Comparison of ENCODE assay signal across 23 cellular contexts in genomic region chr5:155136451-155136850, GRCh38.
DNase-seq lines count a peak whose midpoint lies in the region; ATAC-seq and TF ChIP-seq lines count a peak whose summit lies in the region.
"Had no signal": no experiment of that assay in that cellular context is flagged by ENCODE, and none has a peak within 500 bp of the region (broad histone marks: within the 10 kb centered on the region; RNA-seq: fewer than 3 reads in every experiment).

No MANE protein-coding gene starts in this region.

- H3K9ac ChIP-seq in endodermal cell (ENCODE audit: extremely low read depth, low read length, poor library complexity, severe bottlenecking) = no peak overlapping the region
- H3K9ac ChIP-seq: BLaER1 treated with 17β-estradiol and CSF1 and Interleukin-3, amounts not matched to agents 10 nM and 100 nM; GM23248 had no signal

- no peak overlapping the region for H3K4me3 Mint-ChIP-seq in endodermal cell
- H3K4me3 Mint-ChIP-seq in HFFc6 = no peak overlapping the region
- no peak overlapping the region for H3K4me3 Mint-ChIP-seq in activated naive CD8-positive, alpha-beta T cell treated with anti-CD3 and anti-CD28 coated beads, Interleukin-2, amount 50 U/mL, for 24 hours
- H3K4me3 Mint-ChIP-seq in T-helper 17 cell = no peak overlapping the region
- H3K4me3 Mint-ChIP-seq: CD14-positive monocyte; CD4-positive, alpha-beta T cell; CD8-positive, alpha-beta memory T cell; H9 had no signal

- H3K27ac Mint-ChIP-seq in endodermal cell (no peak overlapping the region), HFFc6 (no peak overlapping the region), T-helper 17 cell (no peak overlapping the region)
- H3K27ac Mint-ChIP-seq in activated naive CD8-positive, alpha-beta T cell treated with anti-CD3 and anti-CD28 coated beads, Interleukin-2, amount 50 U/mL, for 24 hours = no peak overlapping the region
- H3K27ac Mint-ChIP-seq: CD14-positive monocyte; CD4-positive, alpha-beta T cell; CD8-positive, alpha-beta memory T cell; H9 had no signal

- intact Hi-C loops in Right ventricle myocardium inferior (cut with DNase I) (loop anchor here (2.0 kb wide), 2 partner anchors 42 to 164 kb away; no protein-coding TSS in a partner anchor), cardiac septum (cut with DNase I) (loop anchor here (5.0 kb wide), 2 partner anchors 164 to 591 kb away; no protein-coding TSS in a partner anchor), left ventricle myocardium superior (cut with micrococcal nuclease) (loop anchor here (10.0 kb wide), 1 partner anchor 162 kb away; no protein-coding TSS in a partner anchor)

- H3K4me1 ChIP-seq in endodermal cell (ENCODE audit: control insufficient read depth, insufficient read depth, low read length) = peaks cover 4% of the 10 kb centered on the region
- H3K4me1 ChIP-seq: BE2C; BLaER1 treated with 17β-estradiol and CSF1 and Interleukin-3, amounts not matched to agents 10 nM and 100 nM had no signal

- no peak for DNase-seq in Right ventricle myocardium inferior (ENCODE audit: missing footprints)
- DNase-seq in cardiac septum (ENCODE audit: low spot score) = no peak
- peak; percentile 86 for DNase-seq in endodermal cell
- DNase-seq in left ventricle myocardium superior = no peak
- peak; percentile 26 for DNase-seq in iPS-NIHi7 (ENCODE audit: extremely low spot score)
- DNase-seq in HFFc6 = no peak
- no peak for DNase-seq in activated naive CD8-positive, alpha-beta T cell treated with anti-CD3 and anti-CD28 coated beads, Interleukin-2, amount 50 U/mL, for 24 hours
- no peak for DNase-seq in T-helper 17 cell
- DNase-seq: AML-193; BE2C; CD4-positive, alpha-beta T cell; CD8-positive, alpha-beta memory T cell; DMS 273 treated with DMSO at 0.1 percent for 48 hours; DMS79; EL; GDM1; GM23248; H9 had no signal

- H3K27me3 Mint-ChIP-seq in endodermal cell (ENCODE audit: insufficient read depth) (peaks cover 55% of the 10 kb centered on the region), HFFc6 (ENCODE audit: insufficient read depth) (peaks cover 3% of the 10 kb centered on the region), T-helper 17 cell (peaks cover 66% of the 10 kb centered on the region)
- peaks cover 30% of the 10 kb centered on the region for H3K27me3 Mint-ChIP-seq in activated naive CD8-positive, alpha-beta T cell treated with anti-CD3 and anti-CD28 coated beads, Interleukin-2, amount 50 U/mL, for 24 hours

- peaks cover 5% of the 10 kb centered on the region for H3K27me3 ChIP-seq in endodermal cell (ENCODE audit: control insufficient read depth, insufficient read depth, low read length, poor library complexity, severe bottlenecking)
- H3K27me3 ChIP-seq: BE2C; BLaER1 treated with 17β-estradiol and CSF1 and Interleukin-3, amounts not matched to agents 10 nM and 100 nM had no signal

- H3K9me3 ChIP-seq in endodermal cell (ENCODE audit: control insufficient read depth, low read length) (no peaks in the 10 kb centered on the region), T-helper 17 cell (ENCODE audit: control insufficient read depth, low read length, poor library complexity, severe bottlenecking) (no peaks in the 10 kb centered on the region)
- H3K9me3 ChIP-seq: BE2C; BLaER1 treated with 17β-estradiol and CSF1 and Interleukin-3, amounts not matched to agents 10 nM and 100 nM had no signal

- H3K9me3 Mint-ChIP-seq in endodermal cell = no peaks in the 10 kb centered on the region
- H3K9me3 Mint-ChIP-seq in HFFc6 = no peaks in the 10 kb centered on the region
- H3K9me3 Mint-ChIP-seq in activated naive CD8-positive, alpha-beta T cell treated with anti-CD3 and anti-CD28 coated beads, Interleukin-2, amount 50 U/mL, for 24 hours = no peaks in the 10 kb centered on the region
- H3K9me3 Mint-ChIP-seq: CD4-positive, alpha-beta T cell; CD8-positive, alpha-beta memory T cell; H9 had no signal

- H3K36me3 ChIP-seq in endodermal cell (ENCODE audit: control insufficient read depth, insufficient read depth, low read length) = no peaks in the 10 kb centered on the region
- H3K36me3 ChIP-seq: BE2C; BLaER1 treated with 17β-estradiol and CSF1 and Interleukin-3, amounts not matched to agents 10 nM and 100 nM had no signal

- 42 to 50% methylated on average over 5 of the region's 5 CpGs for WGBS in endodermal cell (ENCODE audit: insufficient coverage in 1 of 2, insufficient read length in 1 of 2), 2 experiments

- TF ChIP-seq CTCF in endodermal cell (conservative IDR thresholded peaks at IDR 0.05) = no peak
- no peak for TF ChIP-seq CTCF in HFFc6 (IDR thresholded peaks at IDR 0.05)

- peaks cover 17% of the 10 kb centered on the region for H3K4me1 Mint-ChIP-seq in endodermal cell
- H3K4me1 Mint-ChIP-seq in HFFc6 (ENCODE audit: low read depth) = peaks cover 7% of the 10 kb centered on the region; the same call in 1 of the 2 replicates
- no peaks in the 10 kb centered on the region for H3K4me1 Mint-ChIP-seq in activated naive CD8-positive, alpha-beta T cell treated with anti-CD3 and anti-CD28 coated beads, Interleukin-2, amount 50 U/mL, for 24 hours
- peaks cover 4% of the 10 kb centered on the region for H3K4me1 Mint-ChIP-seq in T-helper 17 cell
- H3K4me1 Mint-ChIP-seq: CD14-positive monocyte; CD8-positive, alpha-beta memory T cell had no signal

- no peak overlapping the region for H3K27ac ChIP-seq in endodermal cell (ENCODE audit: low read depth, low read length)
- H3K27ac ChIP-seq: 22Rv1; BLaER1 treated with 17β-estradiol and CSF1 and Interleukin-3, amounts not matched to agents 10 nM and 100 nM; GM23248 had no signal

- H3K4me3 ChIP-seq in endodermal cell (ENCODE audit: low read length) = no peak overlapping the region
- H3K4me3 ChIP-seq: BLaER1 treated with 17β-estradiol and CSF1 and Interleukin-3, amounts not matched to agents 10 nM and 100 nM; GM12878; GM23248 had no signal

- H3K36me3 Mint-ChIP-seq in endodermal cell (ENCODE audit: low read depth) (no peaks in the 10 kb centered on the region), HFFc6 (ENCODE audit: low read depth) (no peaks in the 10 kb centered on the region), T-helper 17 cell (ENCODE audit: low read depth) (peaks cover 2% of the 10 kb centered on the region)
- H3K36me3 Mint-ChIP-seq in activated naive CD8-positive, alpha-beta T cell treated with anti-CD3 and anti-CD28 coated beads, Interleukin-2, amount 50 U/mL, for 24 hours (ENCODE audit: low read depth) = no peaks in the 10 kb centered on the region
- H3K36me3 Mint-ChIP-seq: CD14-positive monocyte; CD8-positive, alpha-beta memory T cell had no signal

- peak; percentile 75 for ATAC-seq in Right ventricle myocardium inferior
- ATAC-seq in left ventricle myocardium superior = peak; percentile 70
- no peak for ATAC-seq in activated naive CD8-positive, alpha-beta T cell treated with anti-CD3 and anti-CD28 coated beads, Interleukin-2, amount 50 U/mL, for 24 hours
- no peak for ATAC-seq in T-helper 17 cell
- ATAC-seq: GM12878, HCT116 had no signal

Comparison
In these comparisons a context has a peak if more than half of its experiments do, and no peak if none do; other contexts are left out.
1. ATAC-seq: peak in Right ventricle myocardium inferior (single experiment) and left ventricle myocardium superior (single experiment); none in activated naive CD8-positive, alpha-beta T cell treated with anti-CD3 and anti-CD28 coated beads, Interleukin-2, amount 50 U/mL, for 24 hours (single experiment) and T-helper 17 cell (single experiment).
2. DNase-seq: peak in endodermal cell (single experiment) and iPS-NIHi7 (single experiment); none in Right ventricle myocardium inferior (single experiment), cardiac septum (single experiment), left ventricle myocardium superior (single experiment), HFFc6 (single experiment), activated naive CD8-positive, alpha-beta T cell treated with anti-CD3 and anti-CD28 coated beads, Interleukin-2, amount 50 U/mL, for 24 hours (single experiment) and T-helper 17 cell (0 of 3).